In the genomic region with DNA sequence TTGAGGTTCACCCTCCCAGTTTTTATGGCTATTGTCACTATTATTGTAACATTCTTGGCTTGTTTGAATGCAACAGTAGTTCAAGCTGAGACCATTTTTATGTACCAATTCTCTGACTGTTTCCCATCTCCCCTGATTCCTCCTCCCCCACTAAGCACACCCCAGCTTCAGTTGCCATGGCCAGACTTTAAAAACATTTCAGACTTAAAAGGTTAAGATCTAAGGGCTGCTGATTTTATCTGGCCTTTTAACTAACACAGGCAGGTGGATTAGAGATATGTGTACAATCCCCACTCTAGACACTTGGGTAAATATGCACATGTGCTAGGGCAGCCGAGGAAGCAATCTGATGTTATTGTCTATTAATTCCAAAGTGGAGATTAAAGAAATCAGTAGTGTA, we compare ENCODE assay signal across 19 cellular contexts.
"Had no signal": no experiment of that assay in that cellular context is flagged by ENCODE, and none has a peak within 500 bp of the region (broad histone marks: within the 10 kb centered on the region; RNA-seq: fewer than 3 reads in every experiment).

No MANE protein-coding gene starts in this region.

- H3K36me3 ChIP-seq: breast epithelium, prostate gland, spleen, transverse colon, WERI-Rb-1 had no signal

- H3K27me3 Mint-ChIP-seq: stimulated activated memory B cell treated with anti-CD40 and anti-IgM and Interleukin-4, amounts not matched to agents 10 μg/mL and 1 μg/mL and 100 μg/mL, for 72 hours had no signal

- H3K27ac Mint-ChIP-seq: activated CD8-positive, alpha-beta T cell treated with anti-CD3 and anti-CD28 coated beads for 36 hours; activated T-helper 1 cell treated with anti-CD3 and anti-CD28 coated beads, Interleukin-12 subunit alpha, Interleukin-12 subunit beta, Interleukin-2, Interleukin-4 antibody, amounts not matched to agents 30 ng/mL and 10 ng/mL and 1 ng/mL, durations not matched to agents 14 hours and 24 hours and 36 hours; endodermal cell; naive B cell; stimulated activated memory B cell treated with anti-CD40 and anti-IgM and Interleukin-4, amounts not matched to agents 10 μg/mL and 1 μg/mL and 100 μg/mL, for 72 hours had no signal

- H3K4me1 Mint-ChIP-seq: naive B cell; stimulated activated memory B cell treated with anti-CD40 and anti-IgM and Interleukin-4, amounts not matched to agents 10 μg/mL and 1 μg/mL and 100 μg/mL, for 72 hours had no signal

- H3K4me3 ChIP-seq: breast epithelium, lung, prostate gland, spleen, transverse colon had no signal

- H3K9me3 Mint-ChIP-seq: activated CD8-positive, alpha-beta T cell treated with anti-CD3 and anti-CD28 coated beads for 36 hours; endodermal cell had no signal

- H3K9me3 ChIP-seq: breast epithelium, prostate gland, transverse colon had no signal

- ATAC-seq: activated CD8-positive, alpha-beta T cell treated with anti-CD3 and anti-CD28 coated beads for 36 hours; sciatic nerve; stimulated activated memory B cell treated with anti-CD40 and anti-IgM and Interleukin-4, amounts not matched to agents 10 μg/mL and 1 μg/mL and 100 μg/mL, for 72 hours had no signal

- H3K4me3 Mint-ChIP-seq: activated CD8-positive, alpha-beta T cell treated with anti-CD3 and anti-CD28 coated beads for 36 hours; activated T-helper 1 cell treated with anti-CD3 and anti-CD28 coated beads, Interleukin-12 subunit alpha, Interleukin-12 subunit beta, Interleukin-2, Interleukin-4 antibody, amounts not matched to agents 30 ng/mL and 10 ng/mL and 1 ng/mL, durations not matched to agents 14 hours and 24 hours and 36 hours; endodermal cell; naive B cell; stimulated activated memory B cell treated with anti-CD40 and anti-IgM and Interleukin-4, amounts not matched to agents 10 μg/mL and 1 μg/mL and 100 μg/mL, for 72 hours had no signal

- H3K36me3 Mint-ChIP-seq: naive B cell; stimulated activated memory B cell treated with anti-CD40 and anti-IgM and Interleukin-4, amounts not matched to agents 10 μg/mL and 1 μg/mL and 100 μg/mL, for 72 hours had no signal

- H3K27ac ChIP-seq: breast epithelium, prostate gland, spleen, transverse colon, WERI-Rb-1 had no signal

- H3K4me1 ChIP-seq: breast epithelium, prostate gland, spleen, transverse colon had no signal

- H3K27me3 ChIP-seq: breast epithelium, spleen, transverse colon had no signal

- DNase-seq: activated CD4-positive, alpha-beta T cell treated with anti-CD3 and anti-CD28 coated beads for 4 hours; activated CD8-positive, alpha-beta memory T cell treated with anti-CD3 and anti-CD28 coated beads, Interleukin-2, amount 50 U/mL, for 48 hours; activated CD8-positive, alpha-beta T cell treated with anti-CD3 and anti-CD28 coated beads for 36 hours; activated naive CD4-positive, alpha-beta T cell; aorta; endodermal cell; hypothalamus; naive B cell; occipital lobe; spleen; stimulated activated CD4-positive, alpha-beta T cell treated with anti-CD3 and anti-CD28 coated beads, Interleukin-1b, Interleukin-23, amount 100 ng/mL, for 48 hours; transverse colon; WERI-Rb-1 had no signal
